In the genomic region with DNA sequence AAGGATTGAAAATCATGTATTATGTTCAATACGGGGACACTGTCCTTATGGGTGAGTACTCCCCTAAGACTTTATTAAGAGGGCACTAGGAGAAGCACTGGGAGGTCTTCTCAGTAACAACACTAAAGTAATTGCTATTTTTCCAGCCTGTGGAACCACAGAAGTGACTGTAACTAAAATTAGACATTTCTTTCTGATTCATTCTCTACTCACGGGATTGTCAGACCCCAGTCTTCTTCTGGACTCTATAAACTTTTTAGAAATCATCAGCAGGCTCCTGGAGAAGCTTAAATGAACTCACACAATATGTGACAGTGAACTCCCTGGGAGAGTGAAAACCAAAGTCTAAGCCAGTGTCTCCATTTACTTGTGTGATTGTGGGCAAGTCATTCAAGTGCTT, we compare ENCODE assay signal across 14 cellular contexts. TPM values are rescaled to one million over a fixed set of nuclear protein-coding genes. Genes with fewer than 3 reads are reported as not detected.
DNase-seq lines count a peak whose midpoint lies in the region; ATAC-seq, FAIRE-seq and TF ChIP-seq lines count a peak whose summit lies in the region.
"Had no signal": no experiment of that assay in that cellular context is flagged by ENCODE, and none has a peak within 500 bp of the region (broad histone marks: within the 10 kb centered on the region; RNA-seq: fewer than 3 reads in every experiment).

No MANE protein-coding gene starts in this region.

- peaks cover 2 to 21% (median 9%) of the 10 kb centered on the region in 3 donors for H3K36me3 ChIP-seq in tibial artery
- H3K36me3 ChIP-seq: colonic mucosa had no signal

- no peak overlapping the region for H3K4me3 ChIP-seq in tibial artery
- H3K4me3 ChIP-seq: colonic mucosa had no signal

- H3K9me3 Mint-ChIP-seq in activated CD4-positive, alpha-beta memory T cell treated with anti-CD3 and anti-CD28 coated beads for 36 hours, result no peaks in the 10 kb centered on the region
- H3K9me3 Mint-ChIP-seq: stimulated activated effector memory CD8-positive, alpha-beta T cell treated with anti-CD3 and anti-CD28 coated beads, Interleukin-12 subunit alpha, Interleukin-12 subunit beta, amount 100 ng/mL, for 72 hours had no signal

- peaks cover 4% of the 10 kb centered on the region for H3K4me1 Mint-ChIP-seq in activated CD4-positive, alpha-beta memory T cell treated with anti-CD3 and anti-CD28 coated beads for 36 hours (ENCODE audit: low read depth)
- H3K4me1 Mint-ChIP-seq: stimulated activated effector memory CD8-positive, alpha-beta T cell treated with anti-CD3 and anti-CD28 coated beads, Interleukin-12 subunit alpha, Interleukin-12 subunit beta, amount 100 ng/mL, for 72 hours had no signal

- H3K4me1 ChIP-seq in tibial artery, result peaks cover 0 to 38% (median 6%) of the 10 kb centered on the region in 4 donors
- H3K4me1 ChIP-seq: colonic mucosa, parathyroid adenoma had no signal

- POLR2A ChIA-PET in activated CD4-positive, alpha-beta memory T cell treated with anti-CD3 and anti-CD28 coated beads for 36 hours (lab: Charles Lee), result no interaction called here

- no peak for FAIRE-seq in urothelium cell line (lab: Jason Lieb, UNC)

- ATAC-seq in GM21528 (IDR thresholded peaks at IDR 0.05; ENCODE audit: low FRiP score, unreplicated experiment), result peak; percentile 14

- no peak for TF ChIP-seq CTCF in tibial artery (IDR thresholded peaks at IDR 0.05)

- H3K27ac ChIP-seq in tibial artery, result no peak overlapping the region
- H3K27ac ChIP-seq: colonic mucosa, parathyroid adenoma had no signal

- H3K27me3 Mint-ChIP-seq in activated CD4-positive, alpha-beta memory T cell treated with anti-CD3 and anti-CD28 coated beads for 36 hours, result peaks cover 1% of the 10 kb centered on the region

- H3K27ac Mint-ChIP-seq in activated CD4-positive, alpha-beta memory T cell treated with anti-CD3 and anti-CD28 coated beads for 36 hours, result no peak overlapping the region
- H3K27ac Mint-ChIP-seq: activated naive CD8-positive, alpha-beta T cell treated with anti-CD3 and anti-CD28 coated beads for 36 hours; stimulated activated effector memory CD8-positive, alpha-beta T cell treated with anti-CD3 and anti-CD28 coated beads, Interleukin-12 subunit alpha, Interleukin-12 subunit beta, amount 100 ng/mL, for 72 hours had no signal

- no peaks in the 10 kb centered on the region for H3K27me3 ChIP-seq in tibial artery
- H3K27me3 ChIP-seq: colonic mucosa had no signal

- DNase-seq in EL (peak; percentile 13), LHCN-M2 (ENCODE audit: low read depth) (peak; percentile 62), myocyte (ENCODE audit: low read depth) (peak; percentile 69), NCI-H146 treated with DMSO at 0.1 percent for 48 hours (lab: John Stamatoyannopoulos, UW; ENCODE audit: unreplicated experiment) (no peak), tibial artery (no peak), urothelium cell line (ENCODE audit: low spot score) (no peak)
- DNase-seq in activated CD4-positive, alpha-beta memory T cell treated with anti-CD3 and anti-CD28 coated beads for 36 hours, result no peak
- DNase-seq: colonic mucosa, NCI-H226 had no signal

- H3K36me3 Mint-ChIP-seq in activated CD4-positive, alpha-beta memory T cell treated with anti-CD3 and anti-CD28 coated beads for 36 hours, result no peaks in the 10 kb centered on the region
- H3K36me3 Mint-ChIP-seq: activated naive CD8-positive, alpha-beta T cell treated with anti-CD3 and anti-CD28 coated beads for 36 hours; stimulated activated effector memory CD8-positive, alpha-beta T cell treated with anti-CD3 and anti-CD28 coated beads, Interleukin-12 subunit alpha, Interleukin-12 subunit beta, amount 100 ng/mL, for 72 hours had no signal

- intact Hi-C loops in activated CD4-positive, alpha-beta memory T cell treated with anti-CD3 and anti-CD28 coated beads for 36 hours (cut with micrococcal nuclease), result loop anchor here (2.0 kb wide), 1 partner anchor 64 kb away; no protein-coding TSS in a partner anchor
- intact Hi-C loops in tibial artery (cut with DNase I; ENCODE audit: low total_unique reads), result no loop called here

- no peak overlapping the region for H3K4me3 Mint-ChIP-seq in activated CD4-positive, alpha-beta memory T cell treated with anti-CD3 and anti-CD28 coated beads for 36 hours
- H3K4me3 Mint-ChIP-seq: activated naive CD8-positive, alpha-beta T cell treated with anti-CD3 and anti-CD28 coated beads for 36 hours; stimulated activated effector memory CD8-positive, alpha-beta T cell treated with anti-CD3 and anti-CD28 coated beads, Interleukin-12 subunit alpha, Interleukin-12 subunit beta, amount 100 ng/mL, for 72 hours had no signal

- no peaks in the 10 kb centered on the region for H3K9me3 ChIP-seq in tibial artery
- H3K9me3 ChIP-seq: colonic mucosa had no signal

- CTCF ChIA-PET in activated CD4-positive, alpha-beta memory T cell treated with anti-CD3 and anti-CD28 coated beads for 36 hours (lab: Charles Lee), result no interaction called here

RNA-seq across cellular contexts. Expression of a gene that starts 14.5 kb away (rescaled TPM):
- 11.0 and 15.2 TPM in 2 replicates for total RNA-seq in LHCN-M2 (2014; rRNA removed)
- polyA plus RNA-seq in LHCN-M2 (2012), result 10.3 TPM
- 7.9 and 11.9 TPM in 2 replicates for total RNA-seq in myocyte
- 6.0 TPM for polyA plus RNA-seq in myocyte (2012)
- total RNA-seq in activated CD4-positive, alpha-beta memory T cell treated with anti-CD3 and anti-CD28 coated beads for 36 hours, result not detected
- total RNA-seq: activated CD8-positive, alpha-beta memory T cell treated with anti-CD3 and anti-CD28 coated beads for 36 hours; activated naive CD8-positive, alpha-beta T cell treated with anti-CD3 and anti-CD28 coated beads for 36 hours had no signal

Comparison
In these comparisons a context has a peak if more than half of its experiments do, and no peak if none do; other contexts are left out.
1. DNase-seq: peak in EL (single experiment), LHCN-M2 (single experiment) and myocyte (single experiment); none in NCI-H146 treated with DMSO at 0.1 percent for 48 hours (single experiment), activated CD4-positive, alpha-beta memory T cell treated with anti-CD3 and anti-CD28 coated beads for 36 hours (single experiment), tibial artery (0 of 2) and urothelium cell line (single experiment).